ENCODE assay signal across 8 cellular contexts in genomic region chr3:157248590-157249425, GRCh38.
DNase-seq lines count a peak whose midpoint lies in the region; ATAC-seq and TF ChIP-seq lines count a peak whose summit lies in the region.

No MANE protein-coding gene starts in this region.

- POLR2A ChIA-PET in PC-3 (lab: Charles Lee; ENCODE audit: unreplicated experiment) = interaction anchor here (0.6 kb wide), 1 partner anchor 189 kb away, joined by 3 read pairs; no protein-coding TSS in a partner anchor

- H3K79me2 ChIP-seq in PC-3 (ENCODE audit: low read length) (no peaks in the 10 kb centered on the region), parathyroid adenoma (no peaks in the 10 kb centered on the region)

- no peaks in the 10 kb centered on the region for H3K9me2 ChIP-seq in PC-3 (replicated peaks; ENCODE audit: low read length)

- no peak overlapping the region; the same call in 1 of the 2 replicates for H3K4me3 ChIP-seq in PC-3 (ENCODE audit: low read length)
- H3K4me3 ChIP-seq in parathyroid adenoma (ENCODE audit: low read depth, low read length) = no peak overlapping the region
- H3K4me3 ChIP-seq in esophagus squamous epithelium = no peak overlapping the region

- H3K36me3 ChIP-seq in PC-3 (ENCODE audit: low read depth, low read length) = no peaks in the 10 kb centered on the region
- H3K36me3 ChIP-seq in parathyroid adenoma (ENCODE audit: control insufficient read depth, insufficient read depth, low read length) = no peaks in the 10 kb centered on the region
- no peaks in the 10 kb centered on the region for H3K36me3 ChIP-seq in esophagus squamous epithelium

- H3K4me1 ChIP-seq in PC-3 (ENCODE audit: insufficient read depth, low read length) (peaks cover 16% of the 10 kb centered on the region), parathyroid adenoma (peaks cover 15% of the 10 kb centered on the region), esophagus squamous epithelium (peaks cover 0 to 23% (median 3%) of the 10 kb centered on the region in 3 donors)

- TF ChIP-seq POLR2A in esophagus squamous epithelium (IDR thresholded peaks at IDR 0.05) = no peak

- H3K9me3 ChIP-seq in PC-3 (ENCODE audit: low read length) (no peaks in the 10 kb centered on the region), parathyroid adenoma (ENCODE audit: control insufficient read depth, low read length) (no peaks in the 10 kb centered on the region), esophagus squamous epithelium (no peaks in the 10 kb centered on the region)

- BruUV-seq in PC-3 (replicated peaks; lab: Mats Ljungman, UMichigan) = no TSS peak

- no peaks in the 10 kb centered on the region for H3F3A ChIP-seq in PC-3 (ENCODE audit: low read length, unreplicated experiment)

- intact Hi-C loops in PC-3 (cut with micrococcal nuclease) (no loop called here), esophagus squamous epithelium (cut with DNase I) (no loop called here)

- CTCF ChIA-PET in PC-3 (lab: Charles Lee) = no interaction called here

- H2AFZ ChIP-seq in PC-3 (ENCODE audit: low read length) (no peak overlapping the region), parathyroid adenoma (peak overlapping the region; percentile 72)

- H3K9ac ChIP-seq in PC-3 (ENCODE audit: low read length) (peak overlapping the region; percentile 5; the same call in 1 of the 2 replicates), parathyroid adenoma (no peak overlapping the region)

- H4K20me1 ChIP-seq in PC-3 (ENCODE audit: low read length) = no peaks in the 10 kb centered on the region

- ATAC-seq in PC-3 (peak; percentile 97), HG03175 (IDR thresholded peaks at IDR 0.05; ENCODE audit: unreplicated experiment) (no peak), HG02870 (IDR thresholded peaks at IDR 0.05; ENCODE audit: unreplicated experiment) (no peak)

- H3K4me2 ChIP-seq in PC-3 (ENCODE audit: low read length) = peak overlapping the region; percentile 55
- H3K4me2 ChIP-seq in parathyroid adenoma (ENCODE audit: low read length) = peak overlapping the region; percentile 33

- H3K27me3 ChIP-seq in PC-3 (ENCODE audit: low read length) (no peaks in the 10 kb centered on the region), parathyroid adenoma (ENCODE audit: control insufficient read depth, insufficient read depth, low read length) (no peaks in the 10 kb centered on the region), esophagus squamous epithelium (no peaks in the 10 kb centered on the region)

- 33 to 47% methylated on average over 4 to 5 of the region's 5 CpGs for WGBS in esophagus squamous epithelium, 2 donors

- H3K27ac ChIP-seq in PC-3 (ENCODE audit: low read length) = peak overlapping the region; percentile 57
- peak overlapping the region; percentile 62 for H3K27ac ChIP-seq in parathyroid adenoma
- peak overlapping the region in 2 of 4 donors; percentile 19 to 31 for H3K27ac ChIP-seq in esophagus squamous epithelium

- DNase-seq in GM04503 (ENCODE audit: low read depth) = peak; percentile 71
- peak; percentile 92 for DNase-seq in PC-3
- DNase-seq in fibroblast of peridontal ligament (ENCODE audit: extremely low read depth) = peak; percentile 97
- no peak for DNase-seq in activated T-cell treated with anti-CD3 and anti-CD28 coated beads for 4 hours
- DNase-seq in esophagus squamous epithelium (lab: John Stamatoyannopoulos, UW) = no peak

- TF ChIP-seq CTCF in PC-3 (conservative IDR thresholded peaks at IDR 0.05; ENCODE audit: low read depth, low read length) = no peak
- no peak for TF ChIP-seq CTCF in parathyroid adenoma (IDR thresholded peaks at IDR 0.05)
- TF ChIP-seq CTCF in esophagus squamous epithelium (IDR thresholded peaks at IDR 0.05) = no peak

Comparison
In these comparisons a context has a peak if more than half of its experiments do, and no peak if none do; other contexts are left out.
1. DNase-seq: peak in GM04503 (single experiment), PC-3 (single experiment) and fibroblast of peridontal ligament (single experiment); none in activated T-cell treated with anti-CD3 and anti-CD28 coated beads for 4 hours (single experiment) and esophagus squamous epithelium (single experiment).